1 cellular context compared by ENCODE assay signal in genomic region chr5:150350524-150351344, GRCh38.
A peak's percentile ranks its signal among the peaks of the same experiment; 100 is the strongest.
TF ChIP-seq lines count a peak whose summit lies in the region.

No MANE protein-coding gene starts in this region.

TF ChIP-seq in SK-N-SH, 30 proteins besides CTCF, POLR2A, EP300 and RAD21 (continued from another document):
- TF ChIP-seq REST (IDR thresholded peaks at IDR 0.05; ENCODE audit: low read depth, low read length) (no peak), GABPA (IDR thresholded peaks at IDR 0.05; ENCODE audit: low read depth) (no peak), FOXM1 (IDR thresholded peaks at IDR 0.05; ENCODE audit: low read depth) (no peak), NRF1 (IDR thresholded peaks at IDR 0.05; ENCODE audit: low read depth, low read length) (no peak), USF2 (IDR thresholded peaks at IDR 0.05; ENCODE audit: borderline replicate concordance, low read depth, low read length) (no peak), RFX5 (IDR thresholded peaks at IDR 0.05; ENCODE audit: low read length) (no peak), FOXJ3 (CRISPR knock-in tag; IDR thresholded peaks at IDR 0.05) (no peak), CHD2 (IDR thresholded peaks at IDR 0.05; ENCODE audit: low read length, partially characterized antibody) (peak; percentile 55)
